12 cellular contexts compared by ENCODE assay signal in the genomic region with DNA sequence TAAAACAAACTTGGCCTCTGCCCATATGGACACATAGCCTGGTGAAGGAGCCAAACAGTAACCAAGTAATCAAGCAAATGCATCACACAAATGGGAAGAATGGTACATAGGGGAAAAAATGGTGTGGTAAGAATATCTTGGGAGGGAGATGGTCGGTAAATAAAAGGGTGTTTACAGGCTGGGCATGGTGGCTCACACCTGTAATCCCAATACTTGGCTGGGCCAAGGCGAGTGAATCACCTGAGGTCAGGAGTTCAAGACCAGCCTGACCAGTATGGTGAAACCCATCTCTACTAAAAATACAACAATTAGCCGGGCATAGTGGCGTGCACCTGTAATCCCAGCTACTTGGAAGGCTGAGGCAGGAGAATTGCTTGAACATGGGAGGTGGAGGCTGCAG. TPM values are rescaled to one million over a fixed set of nuclear protein-coding genes. Genes with fewer than 3 reads are reported as not detected.
DNase-seq lines count a peak whose midpoint lies in the region; ATAC-seq and TF ChIP-seq lines count a peak whose summit lies in the region.
"Not testable (repeated sequence)": the region's sequence is repeated elsewhere in the genome, so short reads cannot be mapped to it uniquely, and the experiment has no call there.
"Had no signal": no experiment of that assay in that cellular context is flagged by ENCODE, and none has a peak within 500 bp of the region (broad histone marks: within the 10 kb centered on the region; RNA-seq: fewer than 3 reads in every experiment).

No MANE protein-coding gene starts in this region.

- H3K36me3 ChIP-seq in IMR-90 (ENCODE audit: control insufficient read depth, insufficient read depth, low read length) = peaks cover 17% of the 10 kb centered on the region
- H3K36me3 ChIP-seq in adipocyte (ENCODE audit: control insufficient read depth, insufficient read depth, low read length, severe bottlenecking) = peaks cover 21% of the 10 kb centered on the region
- not testable (repeated sequence) for H3K36me3 ChIP-seq in left ventricle myocardium inferior; lower lobe of right lung; osteoblast (ENCODE audit: insufficient read depth, low read length); stomach smooth muscle (ENCODE audit: control insufficient read depth in 2 of 2, insufficient read depth in 2 of 2, low read length in 2 of 2); uterus

- not testable (repeated sequence) for ATAC-seq in IMR-90 (ENCODE audit: low read depth); lower lobe of right lung
- ATAC-seq in esophagus mucosa = peak; percentile 66

- not testable (repeated sequence) for TF ChIP-seq RAD21 in IMR-90 (IDR thresholded peaks at IDR 0.05; ENCODE audit: low read length)

- H3K14ac ChIP-seq in IMR-90 (replicated peaks; ENCODE audit: low read depth, low read length) = not testable (repeated sequence)

- CTCF ChIA-PET in IMR-90 (lab: Yijun Ruan, JAX) = not testable (repeated sequence)

- POLR2A ChIA-PET in IMR-90 (lab: Charles Lee; ENCODE audit: unreplicated experiment) = not testable (repeated sequence)

- H3K9ac ChIP-seq in IMR-90 (ENCODE audit: low read depth, low read length) = not testable (repeated sequence)
- H3K9ac ChIP-seq in adipocyte (ENCODE audit: low read length) (peak overlapping the region; percentile 23), stomach smooth muscle (ENCODE audit: low read length in 2 of 2) (peak overlapping the region in 1 of 2 donors; percentile 13)

- H2BK120ac ChIP-seq in IMR-90 (ENCODE audit: low read depth, low read length) = not testable (repeated sequence)

- not testable (repeated sequence) for H2BK5ac ChIP-seq in IMR-90 (ENCODE audit: low read depth, low read length, poor library complexity, severe bottlenecking)

- in situ Hi-C loops in IMR-90 (cut with MboI; ENCODE audit: low sequenced_read_pairs) = not testable (repeated sequence)

- not testable (repeated sequence) for H3K79me2 ChIP-seq in osteoblast (ENCODE audit: insufficient read depth, low read length)

- H3K4ac ChIP-seq in IMR-90 (ENCODE audit: low read depth, low read length) = not testable (repeated sequence)

- not testable (repeated sequence) for H2AK9ac ChIP-seq in IMR-90 (replicated peaks; ENCODE audit: low read depth, low read length, poor library complexity)

- not testable (repeated sequence) for H4K20me1 ChIP-seq in IMR-90 (ENCODE audit: insufficient read depth, low read length); osteoblast (ENCODE audit: insufficient read depth, low read length)

- H3K79me1 ChIP-seq in IMR-90 (ENCODE audit: low read depth in 1 of 2, low read length in 2 of 2) = peaks cover 0 to 23% of the 10 kb centered on the region in 2 experiments; a peak in 2 of 4 replicates

- not testable (repeated sequence) for H3K27ac ChIP-seq in IMR-90 (ENCODE audit: insufficient read depth, low read length)
- H3K27ac ChIP-seq in left ventricle myocardium inferior (replicated peaks) (peak overlapping the region; percentile 85), lower lobe of right lung (peak overlapping the region; percentile 65), osteoblast (ENCODE audit: low read depth, low read length) (peak overlapping the region; percentile 55), stomach smooth muscle (ENCODE audit: low read length) (peak overlapping the region; percentile 41), uterus (peak overlapping the region; percentile 86 to 96)

- H3K4me2 ChIP-seq in IMR-90 (ENCODE audit: low read depth, low read length); osteoblast (ENCODE audit: insufficient read depth, low read length): not testable (repeated sequence)

- H2AK5ac ChIP-seq in IMR-90 (ENCODE audit: low read depth, low read length) = 0 out of 2 replicates have a peak overlapping the region, but pooled peaks have one; percentile 21

- H3K9me1 ChIP-seq in IMR-90 (ENCODE audit: insufficient read depth, low read length) = peaks cover 36% of the 10 kb centered on the region

- dilution Hi-C loops in IMR-90 (cut with HindIII; ENCODE audit: low sequenced_read_pairs, unreplicated experiment) = not testable (repeated sequence)

- not testable (repeated sequence) for TF ChIP-seq CTCF in IMR-90 (conservative IDR thresholded peaks at IDR 0.05; ENCODE audit: low read depth, low read length); left ventricle myocardium inferior (IDR thresholded peaks at IDR 0.05; ENCODE audit: borderline replicate concordance); lower lobe of right lung (IDR thresholded peaks at IDR 0.05); osteoblast (IDR thresholded peaks at IDR 0.05; ENCODE audit: extremely low read depth, low read depth, low read length); uterus (IDR thresholded peaks at IDR 0.05)

- H3K4me3 ChIP-seq in IMR-90 (ENCODE audit: insufficient read depth, low read depth, low read length); adipocyte (ENCODE audit: low read length); left ventricle myocardium inferior; lower lobe of right lung; osteoblast (ENCODE audit: insufficient read depth, low read length); stomach smooth muscle (ENCODE audit: low read length in 2 of 2); uterus: not testable (repeated sequence)

- not testable (repeated sequence) for H4K91ac ChIP-seq in IMR-90 (ENCODE audit: insufficient read depth, low read depth, low read length)

- not testable (repeated sequence) for H4K8ac ChIP-seq in IMR-90 (ENCODE audit: low read depth in 2 of 2, low read length in 2 of 2)

- H2BK20ac ChIP-seq in IMR-90 (ENCODE audit: low read depth, low read length) = peak overlapping the region; percentile 42; the same call in 1 of the 2 replicates

- not testable (repeated sequence) for H3K27me3 ChIP-seq in IMR-90 (ENCODE audit: control insufficient read depth, insufficient read depth, low read length); adipocyte (replicated peaks; ENCODE audit: control insufficient read depth, insufficient read depth, low read length); left ventricle myocardium inferior (ENCODE audit: low read depth); lower lobe of right lung (ENCODE audit: low read depth); osteoblast (ENCODE audit: insufficient read depth, low read length); stomach smooth muscle (ENCODE audit: control insufficient read depth in 1 of 2, insufficient read depth in 2 of 2, low read length in 2 of 2); uterus

- not testable (repeated sequence) for H3K9me3 ChIP-seq in IMR-90 (ENCODE audit: control insufficient read depth, insufficient read depth, low read length); adipocyte (ENCODE audit: control insufficient read depth, low read length); left ventricle myocardium inferior (replicated peaks); lower lobe of right lung; osteoblast (ENCODE audit: low read depth, low read length); stomach smooth muscle (ENCODE audit: control insufficient read depth in 2 of 2, low read length in 2 of 2); uterus

- H3K4me1 ChIP-seq in IMR-90 (ENCODE audit: control insufficient read depth, insufficient read depth, low read length) = peaks cover 22% of the 10 kb centered on the region
- H3K4me1 ChIP-seq in adipocyte (ENCODE audit: control insufficient read depth, insufficient read depth, low read length) = peaks cover 60% of the 10 kb centered on the region
- peaks cover 31% of the 10 kb centered on the region for H3K4me1 ChIP-seq in left ventricle myocardium inferior
- peaks cover 41% of the 10 kb centered on the region for H3K4me1 ChIP-seq in lower lobe of right lung
- H3K4me1 ChIP-seq in osteoblast (ENCODE audit: insufficient read depth, low read length) = peaks cover 59% of the 10 kb centered on the region
- H3K4me1 ChIP-seq in stomach smooth muscle (ENCODE audit: control insufficient read depth, insufficient read depth, low read length) = peaks cover 30% of the 10 kb centered on the region
- H3K4me1 ChIP-seq in uterus = peaks cover 0 to 27% of the 10 kb centered on the region in 2 donors

- not testable (repeated sequence) for H2AFZ ChIP-seq in IMR-90 (replicated peaks; ENCODE audit: low read length, poor library complexity); osteoblast (ENCODE audit: low read length)

- TF ChIP-seq POLR2A in IMR-90 (IDR thresholded peaks at IDR 0.05; ENCODE audit: low read depth, low read length); uterus (IDR thresholded peaks at IDR 0.05): not testable (repeated sequence)

- not testable (repeated sequence) for DNase-seq in IMR-90; adipocyte (ENCODE audit: low read depth); left ventricle myocardium inferior; lower lobe of right lung; osteoblast (ENCODE audit: insufficient read length, low spot score, missing footprints); uterus

- H2BK15ac ChIP-seq in IMR-90 (ENCODE audit: low read depth, low read length) = not testable (repeated sequence)

- H3K56ac ChIP-seq in IMR-90 (ENCODE audit: extremely low read depth, insufficient read depth, low read length) = not testable (repeated sequence)

- intact Hi-C loops in IMR-90 (cut with micrococcal nuclease); left ventricle myocardium inferior (cut with micrococcal nuclease); lower lobe of right lung (cut with DNase I); uterus (cut with DNase I; ENCODE audit: low total_unique reads): not testable (repeated sequence)

- not testable (repeated sequence) for H4K5ac ChIP-seq in IMR-90 (ENCODE audit: low read depth, low read length)

- H3K18ac ChIP-seq in IMR-90 (ENCODE audit: low read depth, low read length) = not testable (repeated sequence)

- not testable (repeated sequence) for BruUV-seq in IMR-90 (replicated peaks; lab: Mats Ljungman, UMichigan)

- H3K23ac ChIP-seq in IMR-90 (ENCODE audit: low read depth, low read length) = not testable (repeated sequence)

- WGBS in IMR-90 (ENCODE audit: extremely low coverage in 2 of 2, insufficient read length in 1 of 2), 2 experiments = 100% methylated on average over 1 of the region's 4 CpGs; no CpG with 5 or more reads in 1 of the 2 experiments

RNA-seq across cellular contexts. Expression of gene CCIN, which starts 9.7 kb away (rescaled TPM):
- total RNA-seq in IMR-90 (2012; rRNA removed) (1.1 TPM in 2 replicates), esophagus mucosa (not detected), left ventricle myocardium inferior (not detected), lower lobe of right lung (0.18 TPM), osteoblast (1.2 and 2.2 TPM in 2 replicates), uterus (1 to 10 TPM in 2 of 4 donors, under 1 TPM in 2; 0.26 to 1.6 (median 0.99) TPM)
- 0.73 and 0.80 TPM in 2 replicates for polyA plus RNA-seq in IMR-90 (2012; rRNA removed)
- 0.32 and 0.48 TPM in 2 replicates for polyA plus RNA-seq in IMR-90 (2012; cell fraction: cytosol; rRNA removed)
- polyA plus RNA-seq in IMR-90 (2012; cell fraction: nucleus; rRNA removed; ENCODE audit: low replicate concordance) = 0.58 and 0.65 TPM in 2 replicates
- total RNA-seq: Caco-2, HT-29, NCI-H460 had no signal
- polyA plus RNA-seq: A549 had no signal

RNA-seq across cellular contexts. Expression of gene GLIPR2, which starts 23.0 kb away (rescaled TPM):
- total RNA-seq in IMR-90 (2012; rRNA removed) (35.8 and 37.8 TPM in 2 replicates), esophagus mucosa (8.8 TPM), left ventricle myocardium inferior (8.7 TPM), lower lobe of right lung (108 TPM), osteoblast (33.3 and 38.4 TPM in 2 replicates), uterus (100 to 1,000 TPM in 1 of 4 donors, 10 to 100 TPM in 3; 25.6 to 109 (median 60.8) TPM)
- polyA plus RNA-seq in IMR-90 (2012; rRNA removed) = 42.7 and 43.3 TPM in 2 replicates
- polyA plus RNA-seq in IMR-90 (2012; cell fraction: cytosol; rRNA removed) = 34.1 and 37.4 TPM in 2 replicates
- 14.4 and 29.4 TPM in 2 replicates for polyA plus RNA-seq in IMR-90 (2012; cell fraction: nucleus; rRNA removed; ENCODE audit: low replicate concordance)

RNA-seq across cellular contexts. Expression of gene CLTA, which starts 31.2 kb away (rescaled TPM):
- total RNA-seq in IMR-90 (2012; rRNA removed) (133 and 208 TPM in 2 replicates), esophagus mucosa (169 TPM), left ventricle myocardium inferior (60.4 TPM), lower lobe of right lung (177 TPM), osteoblast (253 and 262 TPM in 2 replicates), uterus (100 to 1,000 TPM; 111 to 191 (median 141) TPM)
- 246 and 280 TPM in 2 replicates for polyA plus RNA-seq in IMR-90 (2012; rRNA removed)
- 218 and 493 TPM in 2 replicates for polyA plus RNA-seq in IMR-90 (2012; cell fraction: cytosol; rRNA removed)
- polyA plus RNA-seq in IMR-90 (2012; cell fraction: nucleus; rRNA removed; ENCODE audit: low replicate concordance) = 63.6 and 110 TPM in 2 replicates
